1 cellular context compared by ENCODE assay signal in the genomic region with DNA sequence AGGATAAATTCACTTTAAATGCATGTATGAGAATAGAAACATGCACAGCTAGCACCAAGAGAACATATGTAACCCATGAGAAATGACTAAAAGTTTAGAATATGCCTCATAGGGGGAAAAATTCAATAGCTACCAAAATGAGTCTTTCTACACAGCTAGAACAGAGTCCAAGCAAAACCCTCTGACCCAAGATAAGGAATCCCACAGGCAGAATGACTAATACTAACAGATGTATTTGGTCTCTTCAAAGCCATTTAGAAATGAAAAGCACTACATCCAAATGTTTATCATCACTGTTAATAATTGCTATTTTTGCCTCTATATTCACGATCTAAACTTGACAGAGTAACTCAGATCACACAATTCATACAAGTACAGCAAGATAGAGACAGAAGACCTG.
TF ChIP-seq lines count a peak whose summit lies in the region.

No MANE protein-coding gene starts in this region.

TF ChIP-seq in SK-N-SH, 30 proteins besides CTCF, POLR2A, EP300 and RAD21 (continued from another document):
- TF ChIP-seq, protein P1, sequence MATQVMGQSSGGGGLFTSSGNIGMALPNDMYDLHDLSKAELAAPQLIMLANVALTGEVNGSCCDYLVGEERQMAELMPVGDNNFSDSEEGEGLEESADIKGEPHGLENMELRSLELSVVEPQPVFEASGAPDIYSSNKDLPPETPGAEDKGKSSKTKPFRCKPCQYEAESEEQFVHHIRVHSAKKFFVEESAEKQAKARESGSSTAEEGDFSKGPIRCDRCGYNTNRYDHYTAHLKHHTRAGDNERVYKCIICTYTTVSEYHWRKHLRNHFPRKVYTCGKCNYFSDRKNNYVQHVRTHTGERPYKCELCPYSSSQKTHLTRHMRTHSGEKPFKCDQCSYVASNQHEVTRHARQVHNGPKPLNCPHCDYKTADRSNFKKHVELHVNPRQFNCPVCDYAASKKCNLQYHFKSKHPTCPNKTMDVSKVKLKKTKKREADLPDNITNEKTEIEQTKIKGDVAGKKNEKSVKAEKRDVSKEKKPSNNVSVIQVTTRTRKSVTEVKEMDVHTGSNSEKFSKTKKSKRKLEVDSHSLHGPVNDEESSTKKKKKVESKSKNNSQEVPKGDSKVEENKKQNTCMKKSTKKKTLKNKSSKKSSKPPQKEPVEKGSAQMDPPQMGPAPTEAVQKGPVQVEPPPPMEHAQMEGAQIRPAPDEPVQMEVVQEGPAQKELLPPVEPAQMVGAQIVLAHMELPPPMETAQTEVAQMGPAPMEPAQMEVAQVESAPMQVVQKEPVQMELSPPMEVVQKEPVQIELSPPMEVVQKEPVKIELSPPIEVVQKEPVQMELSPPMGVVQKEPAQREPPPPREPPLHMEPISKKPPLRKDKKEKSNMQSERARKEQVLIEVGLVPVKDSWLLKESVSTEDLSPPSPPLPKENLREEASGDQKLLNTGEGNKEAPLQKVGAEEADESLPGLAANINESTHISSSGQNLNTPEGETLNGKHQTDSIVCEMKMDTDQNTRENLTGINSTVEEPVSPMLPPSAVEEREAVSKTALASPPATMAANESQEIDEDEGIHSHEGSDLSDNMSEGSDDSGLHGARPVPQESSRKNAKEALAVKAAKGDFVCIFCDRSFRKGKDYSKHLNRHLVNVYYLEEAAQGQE (IDR thresholded peaks at IDR 0.05; ENCODE audit: low read depth, low read length), result no peak
- TF ChIP-seq RXRA (IDR thresholded peaks at IDR 0.05; ENCODE audit: borderline replicate concordance, low read depth), result peak; percentile 33; the same call in 1 of the 2 replicates
- peak; percentile 60 for TF ChIP-seq JUND (IDR thresholded peaks at IDR 0.05)
- TF ChIP-seq ELF1 (IDR thresholded peaks at IDR 0.05), result no peak
- TF ChIP-seq, protein P2, sequence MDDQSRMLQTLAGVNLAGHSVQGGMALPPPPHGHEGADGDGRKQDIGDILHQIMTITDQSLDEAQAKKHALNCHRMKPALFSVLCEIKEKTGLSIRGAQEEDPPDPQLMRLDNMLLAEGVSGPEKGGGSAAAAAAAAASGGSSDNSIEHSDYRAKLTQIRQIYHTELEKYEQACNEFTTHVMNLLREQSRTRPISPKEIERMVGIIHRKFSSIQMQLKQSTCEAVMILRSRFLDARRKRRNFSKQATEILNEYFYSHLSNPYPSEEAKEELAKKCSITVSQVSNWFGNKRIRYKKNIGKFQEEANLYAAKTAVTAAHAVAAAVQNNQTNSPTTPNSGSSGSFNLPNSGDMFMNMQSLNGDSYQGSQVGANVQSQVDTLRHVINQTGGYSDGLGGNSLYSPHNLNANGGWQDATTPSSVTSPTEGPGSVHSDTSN (IDR thresholded peaks at IDR 0.05), result peak; percentile 55
- TF ChIP-seq YY1 (IDR thresholded peaks at IDR 0.05; ENCODE audit: low read depth), result no peak
- TF ChIP-seq MXI1 (IDR thresholded peaks at IDR 0.05; ENCODE audit: low read depth, low read length), result no peak
- no peak for TF ChIP-seq FOXM1 (IDR thresholded peaks at IDR 0.05; ENCODE audit: low read depth)
- TF ChIP-seq USF1 (IDR thresholded peaks at IDR 0.05; ENCODE audit: borderline replicate concordance, low read depth), result no peak
- no peak for TF ChIP-seq SIN3A (IDR thresholded peaks at IDR 0.05; ENCODE audit: borderline replicate concordance, low read depth, low read length)
- TF ChIP-seq TCF12 (IDR thresholded peaks at IDR 0.05), result peak; percentile 92
- TF ChIP-seq FOSL2 (IDR thresholded peaks at IDR 0.05; ENCODE audit: borderline replicate concordance, low read depth), result peak; percentile 74
